16 cellular contexts compared by ENCODE assay signal in the genomic region with DNA sequence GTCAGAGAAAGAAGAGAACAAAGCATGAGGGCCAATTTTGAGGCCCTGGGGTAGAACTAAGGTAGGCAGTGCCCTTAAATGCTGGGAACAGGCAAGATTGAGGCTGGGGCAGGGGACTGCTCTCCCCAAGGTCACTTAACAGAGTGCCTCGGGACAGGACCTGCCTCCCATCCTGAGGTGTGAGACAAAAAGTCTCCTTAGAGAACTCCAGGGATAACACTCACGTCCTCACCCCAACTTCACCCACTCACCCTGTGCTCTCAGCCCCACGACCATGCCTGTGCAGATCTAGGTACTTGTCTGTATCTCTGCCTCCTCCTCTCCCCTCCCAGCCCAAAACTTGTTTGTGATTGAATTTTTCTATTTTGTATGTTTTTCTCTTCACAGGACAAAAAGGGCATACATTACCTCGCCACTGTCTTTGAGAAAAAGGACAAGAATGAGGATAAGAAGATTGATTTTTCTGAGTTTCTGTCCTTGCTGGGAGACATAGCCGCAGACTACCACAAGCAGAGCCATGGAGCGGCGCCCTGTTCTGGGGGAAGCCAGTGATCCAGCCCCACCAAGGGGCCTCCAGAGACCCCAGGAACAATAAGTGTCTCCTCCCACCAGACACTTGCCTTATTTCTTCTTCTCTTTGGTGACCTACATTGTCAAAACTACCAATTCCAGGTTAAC. TPM values are rescaled to one million over a fixed set of nuclear protein-coding genes. Genes with fewer than 3 reads are reported as not detected.
"Had no signal": no experiment of that assay in that cellular context is flagged by ENCODE, and none has a peak within 500 bp of the region (broad histone marks: within the 10 kb centered on the region; RNA-seq: fewer than 3 reads in every experiment).

No MANE protein-coding gene starts in this region.

RNA-seq across cellular contexts. Expression of a gene that starts 2.6 kb away (rescaled TPM):
- total RNA-seq: chondrocyte, colonic mucosa, dermis blood vessel endothelial cell, dorsolateral prefrontal cortex, gastrocnemius medialis, glomerular endothelial cell, heart right ventricle, kidney epithelial cell, left cardiac atrium, left lung, left ventricle myocardium superior, lower leg skin, lower lobe of right lung, lung microvascular endothelial cell, mononuclear cell, mucosa of gallbladder had no signal
- polyA plus RNA-seq: heart right ventricle had no signal

RNA-seq across cellular contexts. Expression of a gene that starts 28.0 kb away (rescaled TPM):
- total RNA-seq: chondrocyte, dermis blood vessel endothelial cell, glomerular endothelial cell, kidney epithelial cell, lung microvascular endothelial cell had no signal

RNA-seq across cellular contexts. Expression of a gene that starts 41.6 kb away (rescaled TPM):
- total RNA-seq: chondrocyte, colonic mucosa, dermis blood vessel endothelial cell, gastrocnemius medialis, glomerular endothelial cell, heart right ventricle, kidney epithelial cell, left cardiac atrium, left lung, left ventricle myocardium superior, lower lobe of right lung, lung microvascular endothelial cell, mononuclear cell, mucosa of gallbladder had no signal

RNA-seq across cellular contexts. Expression of a gene that starts 43.5 kb away (rescaled TPM):
- total RNA-seq: chondrocyte, colonic mucosa, dermis blood vessel endothelial cell, glomerular endothelial cell, kidney epithelial cell, lung microvascular endothelial cell had no signal
